In the genomic region with DNA sequence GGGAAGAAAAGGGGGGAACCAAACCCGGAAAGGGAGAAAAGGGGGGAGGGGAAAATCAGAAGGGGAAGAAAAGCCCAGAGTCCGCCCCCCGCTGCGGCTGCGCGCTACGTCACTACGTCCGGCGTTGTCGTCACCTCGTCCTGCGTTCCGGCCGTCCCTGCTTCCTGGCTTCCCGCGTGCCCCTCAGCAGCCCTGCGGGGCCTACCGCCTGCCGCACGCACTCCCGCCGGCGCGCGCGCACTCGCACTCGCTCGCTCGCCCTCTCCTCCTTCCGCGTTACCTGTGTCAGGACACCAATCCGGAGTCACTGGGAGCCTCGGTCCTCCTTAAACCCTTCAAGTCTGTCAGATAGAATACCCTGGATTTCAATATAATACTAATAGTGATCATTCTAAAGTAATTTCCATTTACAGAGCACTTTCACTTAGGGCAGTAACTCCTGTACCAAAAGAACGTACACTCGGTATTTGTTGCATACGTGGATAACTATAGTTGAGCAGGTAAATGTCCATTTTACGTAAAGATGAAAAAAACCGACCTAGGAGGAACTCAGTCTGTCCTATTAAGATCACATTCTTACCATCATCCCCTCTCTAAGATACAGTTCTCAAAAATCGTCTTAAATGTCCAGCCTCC, we compare ENCODE assay signal across 8 cellular contexts. TPM values are rescaled to one million over a fixed set of nuclear protein-coding genes. Genes with fewer than 3 reads are reported as not detected.
A peak's percentile ranks its signal among the peaks of the same experiment; 100 is the strongest.
DNase-seq lines count a peak whose midpoint lies in the region; ATAC-seq and TF ChIP-seq lines count a peak whose summit lies in the region.

A gene (minus strand): TSS at position 113 of the 636 bp plus-strand sequence. CDS start 120,615 bp downstream, outside the sequence.

- 0 out of 2 replicates have a peak, but pooled peaks cover 2% of the 10 kb centered on the region for H3F3A ChIP-seq in MM.1S (ENCODE audit: insufficient read depth, low read length)

- H3K4me3 Mint-ChIP-seq in nephron: peak within 1 kb of the TSS; percentile 98 to 100 (median 99)

- peak within 1 kb of the TSS; percentile 88 for H3K9ac ChIP-seq in MM.1S (ENCODE audit: low read length)

- H3K27me3 ChIP-seq in MM.1S (replicated peaks; ENCODE audit: insufficient read depth, low read length): no peaks in the 10 kb centered on the region

- H3K4me3 ChIP-seq in MM.1S (ENCODE audit: low read length): peak within 1 kb of the TSS; percentile 86
- peak within 1 kb of the TSS; percentile 77 for H3K4me3 ChIP-seq in fibroblast of the aortic adventitia (ENCODE audit: low read depth, low read length)

- no peaks in the 10 kb centered on the region for H3K9me2 ChIP-seq in MM.1S (replicated peaks; ENCODE audit: insufficient read depth, low read length)

- H3K27me3 Mint-ChIP-seq in nephron (ENCODE audit: low read depth): no peaks in the 10 kb centered on the region

- peak within 1 kb of the TSS; percentile 81 for H3K27ac ChIP-seq in MM.1S (ENCODE audit: low read length)

- peaks cover 15% of the 10 kb centered on the region for H3K79me2 ChIP-seq in MM.1S (ENCODE audit: low read length)

- TF ChIP-seq CTCF in MM.1S (IDR thresholded peaks at IDR 0.05; ENCODE audit: low read length) (no peak), fibroblast of the aortic adventitia (IDR thresholded peaks at IDR 0.05; ENCODE audit: insufficient read depth, low read length) (no peak), nephron (IDR thresholded peaks at IDR 0.05; ENCODE audit: unreplicated experiment in 3 of 3) (no peak)

- DNase-seq in G401 (ENCODE audit: low spot score): peak; percentile 94
- peak; percentile 96 for DNase-seq in HCEC 1CT
- DNase-seq in MM.1S: peak; percentile 95
- peak; percentile 90 for DNase-seq in SHP77 treated with DMSO at 0.1 percent for 48 hours (lab: John Stamatoyannopoulos, UW)
- DNase-seq in activated effector memory CD4-positive, alpha-beta T cell treated with anti-CD3 and anti-CD28 coated beads, Interleukin-2, amount 50 U/mL, for 16 hours: peak; percentile 98
- peak; percentile 93 for DNase-seq in fibroblast of the aortic adventitia (ENCODE audit: low read depth)
- peak; percentile 97 for DNase-seq in stimulated activated naive CD8-positive, alpha-beta T cell treated with anti-CD3 and anti-CD28 coated beads, Interleukin-15, Interleukin-2, amounts not matched to agents 100 U/mL and 50 U/mL, for 24 hours

- no peaks in the 10 kb centered on the region for H3K9me3 Mint-ChIP-seq in nephron

- H3K36me3 ChIP-seq in MM.1S (replicated peaks; ENCODE audit: insufficient read depth, low read length): no peaks in the 10 kb centered on the region

- H3K9me3 ChIP-seq in MM.1S (replicated peaks; ENCODE audit: insufficient read depth, low read length): no peaks in the 10 kb centered on the region

- in situ Hi-C loops in G401 (cut with HindIII; ENCODE audit: low sequenced_read_pairs): no loop called here

- H3K4me1 ChIP-seq in MM.1S (ENCODE audit: low read length): peaks cover 8% of the 10 kb centered on the region

- peak within 1 kb of the TSS; percentile 95 for H3K4me2 ChIP-seq in MM.1S (ENCODE audit: low read depth, low read length)

- H2AFZ ChIP-seq in MM.1S (ENCODE audit: low read length): peak within 1 kb of the TSS; percentile 99

- peaks cover 47% of the 10 kb centered on the region for H3K4me1 Mint-ChIP-seq in nephron

- ATAC-seq in stimulated activated naive CD8-positive, alpha-beta T cell treated with anti-CD3 and anti-CD28 coated beads, Interleukin-15, Interleukin-2, amounts not matched to agents 100 U/mL and 50 U/mL, for 24 hours: peak; percentile 96

- peak within 1 kb of the TSS; percentile 99 to 100 (median 100) for H3K27ac Mint-ChIP-seq in nephron

- H4K20me1 ChIP-seq in MM.1S (ENCODE audit: insufficient read depth, low read length): no peaks in the 10 kb centered on the region

- peaks cover 7% of the 10 kb centered on the region for H3K36me3 Mint-ChIP-seq in nephron (ENCODE audit: low read depth)

RNA-seq across cellular contexts. Expression of the gene that starts here (rescaled TPM):
- 6.3 and 8.9 TPM in 2 replicates for total RNA-seq in G401 (2014; rRNA removed; shearing (Covaris generic))
- total RNA-seq in fibroblast of the aortic adventitia (ENCODE audit: low replicate concordance): 16.7 and 22.3 TPM in 2 replicates

Comparison
In these comparisons a context has a peak if more than half of its experiments do, and no peak if none do; other contexts are left out.
1. Peak in every context shown above with its lines: DNase-seq, ATAC-seq, H3K4me3 ChIP-seq and H3K27ac ChIP-seq.